In genomic region chr6:25125736-25126135, GRCh38 we compare ENCODE assay signal across 17 cellular contexts.
DNase-seq lines count a peak whose midpoint lies in the region; ATAC-seq, FAIRE-seq and TF ChIP-seq lines count a peak whose summit lies in the region.
"Had no signal": no experiment of that assay in that cellular context is flagged by ENCODE, and none has a peak within 500 bp of the region (broad histone marks: within the 10 kb centered on the region; RNA-seq: fewer than 3 reads in every experiment).

No MANE protein-coding gene starts in this region.

- no peak overlapping the region for H2BK12ac ChIP-seq in neuronal stem cell (ENCODE audit: low read length)

- H3K9ac ChIP-seq in HepG2 (ENCODE audit: insufficient read depth, low read depth, low read length) (no peak overlapping the region), K562 (ENCODE audit: insufficient read depth in 1 of 2, low read depth in 2 of 2, low read length in 2 of 2) (no peak overlapping the region), neuronal stem cell (ENCODE audit: low read depth, low read length, poor library complexity) (no peak overlapping the region)

- H3K4me2 ChIP-seq in HepG2 (ENCODE audit: low read depth, low read length) (no peak overlapping the region), K562 (ENCODE audit: insufficient read depth, low read length) (no peak overlapping the region), neuronal stem cell (ENCODE audit: insufficient read depth, low read length, poor library complexity, severe bottlenecking) (no peak overlapping the region)

- no peak overlapping the region for H2BK120ac ChIP-seq in neuronal stem cell (ENCODE audit: low read depth, low read length)

- H3K23ac ChIP-seq in neuronal stem cell (ENCODE audit: low read depth, low read length, poor library complexity): no peak overlapping the region

- H3K36me3 ChIP-seq in HepG2 (replicated peaks in 1 of 2; ENCODE audit: control insufficient read depth in 1 of 2, insufficient read depth in 2 of 2, low read length in 2 of 2) (no peaks in the 10 kb centered on the region), right lobe of liver (no peaks in the 10 kb centered on the region), K562 (ENCODE audit: control insufficient read depth, insufficient read depth, low read length) (no peaks in the 10 kb centered on the region), neuronal stem cell (replicated peaks in 1 of 2; ENCODE audit: control insufficient read depth in 2 of 2, insufficient read depth in 2 of 2, low read length in 2 of 2) (no peaks in the 10 kb centered on the region), suprapubic skin (no peaks in the 10 kb centered on the region)
- H3K36me3 ChIP-seq: BE2C, HAP-1 had no signal

- in situ Hi-C loops in HepG2 (cut with HindIII; ENCODE audit: extremely low pct_ligation_motif_present, low pct_unique_long_range_greater_than_20kb) (no loop called here), K562 (cut with MboI) (no loop called here)

- FAIRE-seq in HepG2 (lab: Jason Lieb, UNC) (no peak), GM19239 (lab: Jason Lieb, UNC) (peak; percentile 21), K562 (lab: Jason Lieb, UNC) (peak; percentile 23)
- FAIRE-seq: GM12891 had no signal

- POLR2A ChIA-PET in HepG2 (lab: Yijun Ruan, JAX) (no interaction called here), K562 (lab: Yijun Ruan, JAX) (no interaction called here), RWPE1 (lab: Yijun Ruan, JAX; ENCODE audit: low non-redundant PET) (no interaction called here)

- H2AK5ac ChIP-seq in neuronal stem cell (ENCODE audit: low read depth, low read length): no peak overlapping the region

- TF ChIP-seq RAD21 in HepG2 (CRISPR knock-in tag; IDR thresholded peaks at IDR 0.05) (no peak), K562 (CRISPR knock-in tag; conservative IDR thresholded peaks at IDR 0.05 in 1 of 2, IDR thresholded peaks at IDR 0.05 in 1 of 2) (no peak)

- H3K4me1 ChIP-seq in HepG2 (ENCODE audit: insufficient read depth, low read length) (no peaks in the 10 kb centered on the region), right lobe of liver (peaks cover 0 to 18% (median 4%) of the 10 kb centered on the region in 4 donors), K562 (replicated peaks in 1 of 2; ENCODE audit: control insufficient read depth in 2 of 2, insufficient read depth in 2 of 2, low read length in 2 of 2) (no peaks in the 10 kb centered on the region), neuronal stem cell (ENCODE audit: control insufficient read depth in 2 of 2, insufficient read depth in 1 of 2, low read depth in 1 of 2, low read length in 2 of 2) (no peaks in the 10 kb centered on the region), suprapubic skin (peaks cover 38% of the 10 kb centered on the region)
- H3K4me1 ChIP-seq: HAP-1 had no signal

- H3K27ac ChIP-seq in HepG2 (ENCODE audit: extremely low read length, insufficient read depth, low read length) (no peak overlapping the region), right lobe of liver (no peak overlapping the region), K562 (ENCODE audit: extremely low read depth, low read depth, low read length) (no peak overlapping the region), neuronal stem cell (replicated peaks; ENCODE audit: low read length) (no peak overlapping the region), suprapubic skin (no peak overlapping the region), RWPE1 (no peak overlapping the region)

- H3K18ac ChIP-seq in neuronal stem cell (ENCODE audit: low read length): no peak overlapping the region

- H3K79me1 ChIP-seq in neuronal stem cell (ENCODE audit: low read depth, low read length): no peaks in the 10 kb centered on the region

- no peak for ATAC-seq in HepG2
- no peak for ATAC-seq in right lobe of liver
- no peak for ATAC-seq in K562
- no peak for ATAC-seq in GM18502 (IDR thresholded peaks at IDR 0.05; ENCODE audit: poor library complexity, unreplicated experiment)

- no peak for DNase-seq in HepG2 (ENCODE audit: low spot score)
- no peak for DNase-seq in right lobe of liver
- DNase-seq in GM19239 (ENCODE audit: insufficient read length, low spot score): no peak
- DNase-seq in K562 (ENCODE audit: extremely low read depth in 1 of 4, low spot score in 3 of 4): no peak
- no peak for DNase-seq in neuronal stem cell (ENCODE audit: low spot score)
- no peak for DNase-seq in suprapubic skin (ENCODE audit: low spot score in 2 of 2)
- DNase-seq in RWPE1 (ENCODE audit: low spot score): no peak
- DNase-seq: BE2C; C1 segment of cervical spinal cord; CD4-positive, CD25-positive, alpha-beta regulatory T cell; CD8-positive, alpha-beta memory T cell; COR-L47; DMS 273 treated with DMSO at 0.1 percent for 48 hours; DMS53 had no signal

- no peak overlapping the region for H2BK5ac ChIP-seq in neuronal stem cell (ENCODE audit: low read length)

- intact Hi-C loops in HepG2 (cut with micrococcal nuclease; ENCODE audit: unreplicated experiment) (no loop called here), right lobe of liver (cut with DNase I) (no loop called here), K562 (cut with micrococcal nuclease) (no loop called here)

- BruUV-seq in HepG2 (replicated peaks; lab: Mats Ljungman, UMichigan): no TSS peak
- no TSS peak for BruUV-seq in K562 (replicated peaks; lab: Mats Ljungman, UMichigan)

- H2BK15ac ChIP-seq in neuronal stem cell (ENCODE audit: low read length): no peak overlapping the region

- WGBS in HepG2 (ENCODE audit: low lambda C conversion rate): 22% methylated on average over 5 of the region's 5 CpGs
- WGBS in right lobe of liver (ENCODE audit: insufficient coverage, low coverage, low lambda C conversion rate, missing lambda C conversion rate): 69% methylated on average over 5 of the region's 5 CpGs
- WGBS in K562 (ENCODE audit: insufficient coverage, low coverage, missing lambda C conversion rate): 3% methylated on average over 5 of the region's 5 CpGs
- no CpG with 5 or more reads among the region's 5 CpGs for WGBS in neuronal stem cell (ENCODE audit: extremely low coverage in 2 of 2, insufficient read length in 2 of 2, insufficient replicate concordance in 1 of 2), 2 donors
- 85% methylated on average over 5 of the region's 5 CpGs for WGBS in suprapubic skin

- CTCF ChIA-PET in HepG2 (lab: Yijun Ruan, JAX; ENCODE audit: low intra/inter-chr PET ratio, low total read pairs) (no interaction called here), K562 (lab: Yijun Ruan, JAX; ENCODE audit: low intra/inter-chr PET ratio) (no interaction called here), RWPE1 (lab: Yijun Ruan, JAX) (no interaction called here)

- H3K9me3 ChIP-seq in HepG2 (ENCODE audit: low read length) (no peaks in the 10 kb centered on the region), right lobe of liver (no peaks in the 10 kb centered on the region), K562 (replicated peaks; ENCODE audit: control insufficient read depth, insufficient read depth, low read depth, low read length) (no peaks in the 10 kb centered on the region), neuronal stem cell (replicated peaks in 1 of 2; ENCODE audit: control insufficient read depth in 2 of 2, insufficient read depth in 1 of 2, low read depth in 1 of 2, low read length in 2 of 2) (no peaks in the 10 kb centered on the region), suprapubic skin (no peaks in the 10 kb centered on the region)
- H3K9me3 ChIP-seq: BE2C, HAP-1 had no signal

- no peak overlapping the region for H2AFZ ChIP-seq in HepG2 (ENCODE audit: low read length)
- no peak overlapping the region for H2AFZ ChIP-seq in K562 (ENCODE audit: low read depth, low read length)
- peak overlapping the region; percentile 29 for H2AFZ ChIP-seq in neuronal stem cell (ENCODE audit: low read length)

- H3K79me2 ChIP-seq in HepG2 (ENCODE audit: insufficient read depth, low read length) (no peaks in the 10 kb centered on the region), K562 (ENCODE audit: control insufficient read depth, insufficient read depth, low read length) (no peaks in the 10 kb centered on the region)

- TF ChIP-seq POLR2A in HepG2 (IDR thresholded peaks at IDR 0.05; ENCODE audit: insufficient read depth in 1 of 2, low read depth in 2 of 2, low read length in 2 of 2) (no peak), right lobe of liver (IDR thresholded peaks at IDR 0.05) (no peak), K562 (conservative IDR thresholded peaks at IDR 0.05) (no peak), suprapubic skin (IDR thresholded peaks at IDR 0.05) (no peak)

- H4K8ac ChIP-seq in neuronal stem cell (ENCODE audit: low read depth, low read length): no peak overlapping the region

- H4K20me1 ChIP-seq in HepG2 (ENCODE audit: insufficient read depth, low read length): no peaks in the 10 kb centered on the region
- H4K20me1 ChIP-seq in K562 (replicated peaks; ENCODE audit: control insufficient read depth, insufficient read depth, low read length): no peaks in the 10 kb centered on the region

- H3K4me3 ChIP-seq in HepG2 (replicated peaks in 1 of 3; ENCODE audit: insufficient read depth in 1 of 3, low read depth in 2 of 3, low read length in 3 of 3) (no peak overlapping the region), right lobe of liver (no peak overlapping the region), K562 (no peak overlapping the region), neuronal stem cell (ENCODE audit: low read length in 2 of 2) (no peak overlapping the region), suprapubic skin (no peak overlapping the region)
- H3K4me3 ChIP-seq: HAP-1 had no signal

- H3K4ac ChIP-seq in neuronal stem cell (ENCODE audit: low read length): no peak overlapping the region

- H3K9me1 ChIP-seq in K562 (ENCODE audit: control insufficient read depth, insufficient read depth, low read length): no peaks in the 10 kb centered on the region

- H3K14ac ChIP-seq in neuronal stem cell (ENCODE audit: low read length): no peak overlapping the region

- H3K27me3 ChIP-seq in HepG2 (ENCODE audit: control insufficient read depth in 1 of 2, insufficient read depth in 2 of 2, low read length in 2 of 2) (peaks cover 0 to 2% of the 10 kb centered on the region in 2 experiments; a peak in 1 of 5 replicates), right lobe of liver (no peaks in the 10 kb centered on the region), K562 (ENCODE audit: control insufficient read depth in 2 of 2, insufficient read depth in 2 of 2, low read length in 2 of 2) (no peaks in the 10 kb centered on the region), neuronal stem cell (ENCODE audit: control insufficient read depth in 3 of 3, insufficient read depth in 3 of 3, low read depth in 1 of 3, low read length in 3 of 3) (peaks cover 0 to 2% (median 0%) of the 10 kb centered on the region in 3 experiments), suprapubic skin (no peaks in the 10 kb centered on the region)
- H3K27me3 ChIP-seq: BE2C had no signal

- TF ChIP-seq EP300 in HepG2 (IDR thresholded peaks at IDR 0.05; ENCODE audit: low read depth in 2 of 2, low read length in 2 of 2): no peak
- no peak for TF ChIP-seq EP300 in HepG2 (CRISPR knock-in tag; IDR thresholded peaks at IDR 0.05; ENCODE audit: borderline replicate concordance)
- TF ChIP-seq EP300 in K562 (IDR thresholded peaks at IDR 0.05; ENCODE audit: low read length): no peak
- no peak for TF ChIP-seq EP300 in suprapubic skin (IDR thresholded peaks at IDR 0.05)

- TF ChIP-seq CTCF in HepG2 (CRISPR knock-in tag; IDR thresholded peaks at IDR 0.05) (no peak), right lobe of liver (IDR thresholded peaks at IDR 0.05) (no peak), K562 (IDR thresholded peaks at IDR 0.05 in 2 of 3, conservative IDR thresholded peaks at IDR 0.05 in 1 of 3; ENCODE audit: insufficient read depth in 2 of 3, low read depth in 1 of 3, low read length in 3 of 3) (no peak), suprapubic skin (IDR thresholded peaks at IDR 0.05) (no peak), RWPE1 (conservative IDR thresholded peaks at IDR 0.05; ENCODE audit: low read depth) (no peak)

- no peak overlapping the region for H4K91ac ChIP-seq in neuronal stem cell (ENCODE audit: low read depth, low read length, poor library complexity)
